ENCODE assay signal across 1 cellular context in the genomic region with DNA sequence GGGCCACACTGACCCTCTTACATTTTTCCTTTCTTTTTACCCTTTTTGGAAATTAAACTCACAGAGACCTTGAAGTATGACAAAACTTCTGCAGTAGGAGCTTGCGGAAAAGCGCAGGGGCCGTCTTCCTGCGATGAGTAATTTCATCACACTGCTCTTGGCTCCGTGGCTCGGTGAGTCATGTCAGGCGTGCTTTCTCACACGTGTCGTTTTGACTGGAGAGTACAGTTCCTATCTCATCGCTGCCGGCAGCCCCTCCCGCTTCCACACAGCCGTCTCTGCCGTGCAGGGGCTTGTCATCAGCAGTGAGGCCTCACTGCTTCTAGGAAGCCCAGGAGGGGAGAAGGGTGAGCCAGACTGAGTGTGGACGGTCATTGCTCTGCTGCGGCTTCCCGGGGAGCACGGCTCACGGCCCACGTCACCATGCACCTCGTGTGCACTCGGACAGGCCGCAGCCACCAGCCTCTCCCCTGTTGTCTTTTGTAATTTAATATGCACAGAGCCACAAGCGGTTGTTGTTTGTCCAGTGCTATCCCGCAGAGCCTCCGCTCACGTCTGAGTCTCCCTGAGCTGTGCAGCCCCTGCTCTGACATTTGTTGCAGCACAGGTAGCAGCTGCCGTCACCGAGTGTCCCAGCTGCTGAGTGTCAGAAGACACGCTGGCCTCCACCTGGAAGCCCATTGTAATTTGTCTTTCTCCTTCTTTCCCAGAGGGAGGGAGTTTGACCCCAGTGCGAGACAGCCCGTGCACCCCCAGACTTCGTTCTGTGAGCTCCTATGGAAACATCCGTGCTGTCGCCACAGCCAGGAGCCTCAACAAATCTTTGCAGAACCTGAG.
A peak's percentile ranks its signal among the peaks of the same experiment; 100 is the strongest.
TF ChIP-seq lines count a peak whose summit lies in the region.

No MANE protein-coding gene starts in this region.

TF ChIP-seq in HCT116, 20 proteins besides CTCF, POLR2A, EP300 and RAD21:
- TF ChIP-seq EZH2 (IDR thresholded peaks at IDR 0.05) (no peak), MAX (IDR thresholded peaks at IDR 0.05) (peak; percentile 98), TCF7L2 (IDR thresholded peaks at IDR 0.05; ENCODE audit: borderline replicate concordance, extremely low read depth, insufficient read depth, insufficient read length) (peak; percentile 73), JUND (IDR thresholded peaks at IDR 0.05) (peak; percentile 90), ZFX (IDR thresholded peaks at IDR 0.05) (0 out of 2 replicates have a peak, but pooled peaks have one; percentile 15), SIN3A (IDR thresholded peaks at IDR 0.05; ENCODE audit: low read depth) (peak; percentile 86; the same call in 1 of the 2 replicates), YY1 (IDR thresholded peaks at IDR 0.05; ENCODE audit: extremely low read depth, insufficient replicate concordance, low read depth, low read length) (peak; percentile 5), FOSL1 (IDR thresholded peaks at IDR 0.05; ENCODE audit: low read depth) (peak; percentile 88), SRF (IDR thresholded peaks at IDR 0.05; ENCODE audit: low read depth) (no peak), SP1 (IDR thresholded peaks at IDR 0.05; ENCODE audit: low read depth) (peak; percentile 70; the same call in 1 of the 2 replicates), CBX3 (IDR thresholded peaks at IDR 0.05; ENCODE audit: low read depth) (peak; percentile 69; the same call in 1 of the 2 replicates), EZH2phosphoT487 (IDR thresholded peaks at IDR 0.05; ENCODE audit: borderline replicate concordance) (no peak), ZBTB33 (IDR thresholded peaks at IDR 0.05; ENCODE audit: extremely low read depth, insufficient replicate concordance, low read length) (peak; percentile 0)
- TF ChIP-seq, protein P1, sequence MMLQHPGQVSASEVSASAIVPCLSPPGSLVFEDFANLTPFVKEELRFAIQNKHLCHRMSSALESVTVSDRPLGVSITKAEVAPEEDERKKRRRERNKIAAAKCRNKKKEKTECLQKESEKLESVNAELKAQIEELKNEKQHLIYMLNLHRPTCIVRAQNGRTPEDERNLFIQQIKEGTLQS (IDR thresholded peaks at IDR 0.05), result no peak
